Comparison of ENCODE assay signal across 17 cellular contexts in the genomic region with DNA sequence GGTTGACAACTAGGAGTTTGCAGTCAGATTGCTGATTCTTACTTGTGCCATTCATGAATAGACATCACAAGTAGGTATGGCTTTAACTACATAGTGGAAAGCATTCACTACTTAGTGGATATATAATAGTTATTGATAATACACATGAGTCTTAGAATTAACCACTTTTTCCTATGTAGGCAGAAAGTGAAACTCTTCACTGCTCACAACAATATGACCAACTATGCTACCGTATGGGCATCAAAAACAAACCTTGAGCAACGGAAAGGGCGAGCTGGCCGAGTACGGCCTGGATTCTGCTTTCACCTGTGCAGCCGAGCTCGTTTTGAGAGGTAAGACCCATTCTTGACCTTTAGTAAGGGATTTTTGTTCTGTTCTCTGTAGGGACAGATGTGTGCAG.
"Had no signal": no experiment of that assay in that cellular context is flagged by ENCODE, and none has a peak within 500 bp of the region (broad histone marks: within the 10 kb centered on the region; RNA-seq: fewer than 3 reads in every experiment).

No MANE protein-coding gene starts in this region.

- H3K9me3 Mint-ChIP-seq: central memory CD8-positive, alpha-beta T cell; natural killer cell; WTC11 had no signal

- DNase-seq: activated CD8-positive, alpha-beta memory T cell treated with anti-CD3 and anti-CD28 coated beads for 24 hours; activated CD8-positive, alpha-beta memory T cell treated with anti-CD3 and anti-CD28 coated beads, Interleukin-2, amount 50 U/mL, for 48 hours; activated effector memory CD4-positive, alpha-beta T cell treated with Interleukin-2 at 50 U/mL for 16 hours; colonic mucosa; erythroblast; foreskin melanocyte; glutamatergic neuron; hypothalamus; lower lobe of right lung; natural killer cell; ovary; SHP77; stomach; trophoblast cell had no signal

- H3K27ac Mint-ChIP-seq: natural killer cell, WTC11 had no signal

- H3K4me3 Mint-ChIP-seq: central memory CD8-positive, alpha-beta T cell; natural killer cell; WTC11 had no signal

- ATAC-seq: lower lobe of right lung, natural killer cell, sciatic nerve, WTC11 had no signal

- H3K27me3 Mint-ChIP-seq: central memory CD8-positive, alpha-beta T cell had no signal

- H3K4me1 Mint-ChIP-seq: WTC11 had no signal
